Comparison of ENCODE assay signal across 8 cellular contexts in the genomic region with DNA sequence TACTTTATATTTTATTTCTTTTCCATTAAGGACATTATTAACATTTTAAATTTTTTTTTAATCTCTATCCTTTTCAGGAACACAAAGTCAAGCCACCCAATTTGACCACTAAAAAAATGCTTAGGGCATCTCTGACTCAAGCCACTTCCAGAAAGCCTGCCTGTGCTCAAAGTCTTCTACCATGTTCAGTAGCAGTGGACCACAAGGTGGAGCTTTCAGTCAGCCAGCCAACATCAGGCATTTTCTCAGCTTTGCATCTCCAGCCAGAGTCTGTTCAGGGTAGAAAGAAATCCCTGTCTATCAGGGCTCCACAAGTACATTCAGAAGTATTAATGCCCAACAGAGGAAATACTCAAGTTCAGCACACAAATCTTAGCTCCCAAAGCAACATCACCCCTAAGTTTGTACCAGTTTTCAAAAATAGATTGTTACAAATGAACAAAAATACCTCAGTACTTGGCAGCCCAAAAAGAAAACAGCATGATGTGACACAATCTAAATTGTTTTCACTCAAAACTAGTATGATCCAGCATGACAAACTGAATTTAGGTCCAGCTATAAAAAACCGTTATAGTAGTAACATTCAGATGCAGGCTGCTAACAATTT. TPM values are rescaled to one million over a fixed set of nuclear protein-coding genes. Genes with fewer than 3 reads are reported as not detected.
DNase-seq lines count a peak whose midpoint lies in the region; ATAC-seq, FAIRE-seq and TF ChIP-seq lines count a peak whose summit lies in the region.

No MANE protein-coding gene starts in this region.

- BruUV-seq in endothelial cell of umbilical vein (replicated peaks; lab: Mats Ljungman, UMichigan): no TSS peak

- DNase-seq in A549 (ENCODE audit: low read depth in 1 of 2, low spot score in 1 of 2) (peak; percentile 26 to 61), NCI-H510A (lab: John Stamatoyannopoulos, UW) (peak; percentile 22), endothelial cell of umbilical vein (ENCODE audit: low read depth, low spot score) (peak; percentile 53), midbrain (lab: John Stamatoyannopoulos, UW) (peak; percentile 89), testis (peak; percentile 87)
- DNase-seq in activated CD4-positive, alpha-beta T cell treated with anti-CD3 and anti-CD28 coated beads, Interleukin-2, amount 50 U/mL, for 4 hours: peak; percentile 46 to 51

- H3K27me3 ChIP-seq in endothelial cell of umbilical vein (ENCODE audit: control insufficient read depth in 2 of 2, insufficient read depth in 2 of 2, low read length in 2 of 2): peaks cover 1 to 15% of the 10 kb centered on the region in 2 experiments
- H3K27me3 ChIP-seq in testis: no peaks in the 10 kb centered on the region

- H2AFZ ChIP-seq in endothelial cell of umbilical vein (ENCODE audit: low read depth, low read length): no peak overlapping the region

- H3K9me1 ChIP-seq in endothelial cell of umbilical vein (replicated peaks; ENCODE audit: control insufficient read depth, extremely low read depth, insufficient read depth, low read length): no peaks in the 10 kb centered on the region

- H3K27ac ChIP-seq in A549 (no peak overlapping the region), endothelial cell of umbilical vein (ENCODE audit: insufficient read depth, low read depth, low read length) (no peak overlapping the region), testis (no peak overlapping the region)

- POLR2A ChIA-PET in A549 (lab: Yijun Ruan, JAX) (no interaction called here), endothelial cell of umbilical vein (lab: Charles Lee) (no interaction called here)

- H3K79me2 ChIP-seq in endothelial cell of umbilical vein (ENCODE audit: control insufficient read depth, insufficient read depth, low read length): no peaks in the 10 kb centered on the region

- no peaks in the 10 kb centered on the region for H4K20me1 ChIP-seq in endothelial cell of umbilical vein (replicated peaks; ENCODE audit: control insufficient read depth, extremely low read depth, insufficient read depth, low read length)

- TF ChIP-seq POLR2A in A549 (IDR thresholded peaks at IDR 0.05; ENCODE audit: low read length) (no peak), endothelial cell of umbilical vein (IDR thresholded peaks at IDR 0.05; ENCODE audit: low read depth, low read length) (no peak), testis (IDR thresholded peaks at IDR 0.05) (no peak)

- CTCF ChIA-PET in A549 (lab: Yijun Ruan, JAX): interaction anchor here (0.7 to 6.7 kb wide), 18 partner anchors 10 to 200 kb away, joined by 3 to 60 read pairs (median 6); partner anchors contain the start of gene CNDP2
- CTCF ChIA-PET in endothelial cell of umbilical vein (lab: Charles Lee): interaction anchor here (0.6 to 5.8 kb wide), 19 partner anchors 9 to 1995 kb away, joined by 3 to 106 read pairs (median 3); partner anchors contain the start of gene CNDP2

- no peak for TF ChIP-seq EP300 in A549 (IDR thresholded peaks at IDR 0.05)

- dilution Hi-C loops in endothelial cell of umbilical vein (cut with MboI; ENCODE audit: extremely low pct_ligation_motif_present, low sequenced_read_pairs): no loop called here

- FAIRE-seq in A549 (lab: Jason Lieb, UNC) (no peak), endothelial cell of umbilical vein (lab: Jason Lieb, UNC) (peak; percentile 91)

- no peak overlapping the region for H3K9ac ChIP-seq in endothelial cell of umbilical vein (replicated peaks; ENCODE audit: extremely low read depth, insufficient read depth, low read length)

- no peaks in the 10 kb centered on the region for H3K4me1 ChIP-seq in A549
- H3K4me1 ChIP-seq in endothelial cell of umbilical vein (ENCODE audit: control insufficient read depth, extremely low read depth, insufficient read depth, low read length): no peaks in the 10 kb centered on the region
- H3K4me1 ChIP-seq in testis: no peaks in the 10 kb centered on the region

- intact Hi-C loops in endothelial cell of umbilical vein (cut with micrococcal nuclease) (loop anchor here (1.0 kb wide), 4 partner anchors 123 to 1996 kb away; no protein-coding TSS in a partner anchor), testis (cut with DNase I; ENCODE audit: low total_unique reads) (loop anchor here (10.0 kb wide), 2 partner anchors 122 to 192 kb away; no protein-coding TSS in a partner anchor)

- peak; percentile 65 to 66 for TF ChIP-seq RAD21 in A549 (conservative IDR thresholded peaks at IDR 0.05 in 1 of 2, IDR thresholded peaks at IDR 0.05 in 1 of 2)

- WGBS in A549 (ENCODE audit: missing lambda C conversion rate): 0% methylated on average over 1 of the region's 1 CpG
- WGBS in testis, 2 donors: 54 to 75% methylated on average over 1 of the region's 1 CpG

- ATAC-seq in A549: peak; percentile 86 to 89
- peak; percentile 46 for ATAC-seq in HG03095 (IDR thresholded peaks at IDR 0.05; ENCODE audit: unreplicated experiment)

- peak; percentile 67 for TF ChIP-seq CTCF in A549 (IDR thresholded peaks at IDR 0.05)
- peak; percentile 73 for TF ChIP-seq CTCF in GM12873 (IDR thresholded peaks at IDR 0.05; ENCODE audit: insufficient read depth, low read depth, low read length, missing control alignments)
- peak; percentile 40 to 62 for TF ChIP-seq CTCF in endothelial cell of umbilical vein (IDR thresholded peaks at IDR 0.05; ENCODE audit: extremely low read depth in 1 of 2, insufficient read depth in 1 of 2, low read depth in 1 of 2, low read length in 2 of 2)
- TF ChIP-seq CTCF in testis (IDR thresholded peaks at IDR 0.05): peak; percentile 46 to 73 (median 64)

- H3K4me2 ChIP-seq in A549 (no peak overlapping the region), endothelial cell of umbilical vein (ENCODE audit: insufficient read depth, low read length) (no peak overlapping the region)

- H3K36me3 ChIP-seq in endothelial cell of umbilical vein (ENCODE audit: control insufficient read depth in 2 of 2, extremely low read depth in 1 of 2, insufficient read depth in 2 of 2, low read length in 2 of 2) (no peaks in the 10 kb centered on the region), testis (ENCODE audit: low read depth, missing control alignments) (no peaks in the 10 kb centered on the region)

- H3K4me3 ChIP-seq in A549 (no peak overlapping the region), endothelial cell of umbilical vein (replicated peaks in 1 of 3; ENCODE audit: insufficient read depth in 1 of 3, low read depth in 1 of 3, low read length in 3 of 3) (no peak overlapping the region), testis (no peak overlapping the region)

- H3K9me3 ChIP-seq in A549 (no peaks in the 10 kb centered on the region), endothelial cell of umbilical vein (replicated peaks; ENCODE audit: control insufficient read depth, insufficient read depth, low read length) (no peaks in the 10 kb centered on the region), testis (no peaks in the 10 kb centered on the region)

TF ChIP-seq in A549, 52 proteins besides CTCF, POLR2A, EP300 and RAD21:
- no peak for TF ChIP-seq RARB (CRISPR knock-in tag; IDR thresholded peaks at IDR 0.05)
- TF ChIP-seq SMC3 (IDR thresholded peaks at IDR 0.05): peak; percentile 79
TF ChIP-seq in A549: peak in this region for 1.

TF ChIP-seq in endothelial cell of umbilical vein, 7 proteins besides CTCF, POLR2A, EP300 and RAD21:
- no peak for TF ChIP-seq GATA2 (IDR thresholded peaks at IDR 0.05; ENCODE audit: insufficient read depth, insufficient read length, low read depth, low read length)
- no peak for TF ChIP-seq FOS (IDR thresholded peaks at IDR 0.05; ENCODE audit: borderline replicate concordance, insufficient read depth, low read length)
- no peak for TF ChIP-seq POLR2AphosphoS5 (IDR thresholded peaks at IDR 0.05; ENCODE audit: insufficient read depth, low read depth, low read length)
- no peak for TF ChIP-seq MYC (IDR thresholded peaks at IDR 0.05; ENCODE audit: low read depth, low read length)
- no peak for TF ChIP-seq JUN (IDR thresholded peaks at IDR 0.05; ENCODE audit: borderline replicate concordance, insufficient read depth, insufficient read length, low read depth)
- no peak for TF ChIP-seq EZH2 (IDR thresholded peaks at IDR 0.05; ENCODE audit: borderline replicate concordance, low read depth, low read length, severe bottlenecking)
- TF ChIP-seq MAX (IDR thresholded peaks at IDR 0.05; ENCODE audit: insufficient read depth, insufficient read length): no peak

RNA-seq across cellular contexts. Expression of gene C18orf63, which starts 37.6 kb away (rescaled TPM):
- polyA plus RNA-seq in A549 (2011; rRNA removed) (not detected in 2 replicates), A549 (2017; fragmentation: RNase III; extraction: RNeasy Plus Mini Kit Qiagen cat#74134 plus additional on column Dnase treatment) (not detected in 3 replicates), endothelial cell of umbilical vein (not detected in 2 replicates), testis (ENCODE audit: insufficient read depth, low read depth, low replicate concordance) (13.7 TPM)
- not detected in 2 replicates for polyA plus RNA-seq in A549 (2012; cell fraction: cytosol; rRNA removed)
- not detected in 2 replicates for polyA plus RNA-seq in A549 (2012; cell fraction: nucleus; rRNA removed)
- polyA minus RNA-seq in A549 (2011; rRNA and poly(A)+ RNA removed): not detected in 2 replicates
- total RNA-seq in endothelial cell of umbilical vein (not detected in 2 replicates), testis (10 to 100 TPM in 1 of 2 donors, 1 to 10 TPM in 1; 9.8 to 22.1 TPM)
- polyA plus RNA-seq in endothelial cell of umbilical vein (2011; cell fraction: cytosol; rRNA removed): not detected in 2 replicates
- not detected in 2 replicates for polyA plus RNA-seq in endothelial cell of umbilical vein (2011; cell fraction: nucleus; rRNA removed)
- polyA plus RNA-seq in endothelial cell of umbilical vein (2012): not detected in 2 replicates
- not detected in 2 replicates for polyA minus RNA-seq in endothelial cell of umbilical vein
- polyA minus RNA-seq in endothelial cell of umbilical vein (2011; cell fraction: cytosol; rRNA and poly(A)+ RNA removed): not detected
- polyA minus RNA-seq in endothelial cell of umbilical vein (2011; cell fraction: nucleus; rRNA and poly(A)+ RNA removed): not detected in 2 replicates

Comparison
In these comparisons a context has a peak if more than half of its experiments do, and no peak if none do; other contexts are left out.
1. DNase-seq: peak in every context shown above with its lines; median percentile 89 in midbrain; 87 in testis; 53 in endothelial cell of umbilical vein; 48 in activated CD4-positive, alpha-beta T cell treated with anti-CD3 and anti-CD28 coated beads, Interleukin-2, amount 50 U/mL, for 4 hours; 44 in A549; 22 in NCI-H510A.
2. RNA of gene C18orf63, which starts 37.6 kb away (polyA plus RNA-seq): 13.7 TPM in testis (single experiment); not detected in A549 and not detected in endothelial cell of umbilical vein; every median in the first group is over 10 times any median in the second.
3. Peak in every context shown above with its lines, with median percentiles within 50 percentile points of each other: CTCF ChIP-seq.